In the genomic region with DNA sequence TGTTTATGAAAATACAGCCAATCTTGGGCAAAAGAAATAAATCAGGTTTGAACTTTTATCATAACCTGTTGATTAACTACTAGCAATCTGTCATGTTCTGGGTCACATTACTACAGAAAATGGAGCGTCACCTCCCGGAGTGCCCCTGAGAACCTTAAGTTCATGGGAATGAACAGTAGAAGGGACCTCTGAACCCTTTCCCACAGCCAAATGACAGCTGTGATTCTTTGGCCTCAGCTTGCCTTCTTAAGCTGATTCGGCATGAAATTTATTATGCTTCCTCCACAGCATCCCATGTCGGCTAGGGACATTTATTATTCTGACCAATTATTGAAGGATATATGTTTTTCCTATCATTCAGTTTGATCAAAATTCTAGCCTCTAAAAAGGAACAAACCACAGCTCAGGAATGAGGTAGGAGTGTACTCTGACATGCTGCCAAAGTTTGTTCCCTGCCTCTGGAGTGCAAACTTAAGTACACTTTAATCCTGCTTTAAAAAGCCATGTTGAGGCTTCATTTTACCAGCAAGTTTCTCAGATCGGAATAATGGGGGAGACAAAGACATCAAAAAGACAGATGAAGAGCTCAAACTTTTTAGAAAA, we compare ENCODE assay signal across 1 cellular context.
TF ChIP-seq lines count a peak whose summit lies in the region.

No MANE protein-coding gene starts in this region.

TF ChIP-seq in HepG2, 621 proteins besides CTCF, POLR2A, EP300 and RAD21 (continued from another document):
- TF ChIP-seq, protein P1, sequence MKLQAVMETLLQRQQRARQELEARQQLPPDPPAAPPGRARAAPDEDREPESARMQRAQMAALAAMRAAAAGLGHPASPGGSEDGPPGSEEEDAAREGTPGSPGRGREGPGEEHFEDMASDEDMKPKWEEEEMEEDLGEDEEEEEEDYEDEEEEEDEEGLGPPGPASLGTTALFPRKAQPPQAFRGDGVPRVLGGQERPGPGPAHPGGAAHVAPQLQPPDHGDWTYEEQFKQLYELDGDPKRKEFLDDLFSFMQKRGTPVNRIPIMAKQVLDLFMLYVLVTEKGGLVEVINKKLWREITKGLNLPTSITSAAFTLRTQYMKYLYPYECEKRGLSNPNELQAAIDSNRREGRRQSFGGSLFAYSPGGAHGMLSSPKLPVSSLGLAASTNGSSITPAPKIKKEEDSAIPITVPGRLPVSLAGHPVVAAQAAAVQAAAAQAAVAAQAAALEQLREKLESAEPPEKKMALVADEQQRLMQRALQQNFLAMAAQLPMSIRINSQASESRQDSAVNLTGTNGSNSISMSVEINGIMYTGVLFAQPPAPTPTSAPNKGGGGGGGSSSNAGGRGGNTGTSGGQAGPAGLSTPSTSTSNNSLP (IDR thresholded peaks at IDR 0.05; ENCODE audit: low read depth, low read length): no peak
- TF ChIP-seq, protein P2, sequence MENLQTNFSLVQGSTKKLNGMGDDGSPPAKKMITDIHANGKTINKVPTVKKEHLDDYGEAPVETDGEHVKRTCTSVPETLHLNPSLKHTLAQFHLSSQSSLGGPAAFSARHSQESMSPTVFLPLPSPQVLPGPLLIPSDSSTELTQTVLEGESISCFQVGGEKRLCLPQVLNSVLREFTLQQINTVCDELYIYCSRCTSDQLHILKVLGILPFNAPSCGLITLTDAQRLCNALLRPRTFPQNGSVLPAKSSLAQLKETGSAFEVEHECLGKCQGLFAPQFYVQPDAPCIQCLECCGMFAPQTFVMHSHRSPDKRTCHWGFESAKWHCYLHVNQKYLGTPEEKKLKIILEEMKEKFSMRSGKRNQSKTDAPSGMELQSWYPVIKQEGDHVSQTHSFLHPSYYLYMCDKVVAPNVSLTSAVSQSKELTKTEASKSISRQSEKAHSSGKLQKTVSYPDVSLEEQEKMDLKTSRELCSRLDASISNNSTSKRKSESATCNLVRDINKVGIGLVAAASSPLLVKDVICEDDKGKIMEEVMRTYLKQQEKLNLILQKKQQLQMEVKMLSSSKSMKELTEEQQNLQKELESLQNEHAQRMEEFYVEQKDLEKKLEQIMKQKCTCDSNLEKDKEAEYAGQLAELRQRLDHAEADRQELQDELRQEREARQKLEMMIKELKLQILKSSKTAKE (CRISPR knock-in tag; IDR thresholded peaks at IDR 0.05; ENCODE audit: borderline replicate concordance): no peak
- TF ChIP-seq ZNF747 (CRISPR knock-in tag; IDR thresholded peaks at IDR 0.05; ENCODE audit: borderline replicate concordance): no peak
- no peak for TF ChIP-seq TEAD2 (CRISPR knock-in tag; IDR thresholded peaks at IDR 0.05)
- TF ChIP-seq TBP (CRISPR knock-in tag; IDR thresholded peaks at IDR 0.05): no peak
- no peak for TF ChIP-seq ONECUT2 (CRISPR knock-in tag; IDR thresholded peaks at IDR 0.05)
- TF ChIP-seq, protein P3, sequence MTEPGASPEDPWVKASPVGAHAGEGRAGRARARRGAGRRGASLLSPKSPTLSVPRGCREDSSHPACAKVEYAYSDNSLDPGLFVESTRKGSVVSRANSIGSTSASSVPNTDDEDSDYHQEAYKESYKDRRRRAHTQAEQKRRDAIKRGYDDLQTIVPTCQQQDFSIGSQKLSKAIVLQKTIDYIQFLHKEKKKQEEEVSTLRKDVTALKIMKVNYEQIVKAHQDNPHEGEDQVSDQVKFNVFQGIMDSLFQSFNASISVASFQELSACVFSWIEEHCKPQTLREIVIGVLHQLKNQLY (CRISPR knock-in tag; IDR thresholded peaks at IDR 0.05): no peak
- no peak for TF ChIP-seq ZNF558 (CRISPR knock-in tag; IDR thresholded peaks at IDR 0.05; ENCODE audit: borderline replicate concordance)
- TF ChIP-seq HOXA5 (CRISPR knock-in tag; IDR thresholded peaks at IDR 0.05): no peak
- TF ChIP-seq, protein P4, sequence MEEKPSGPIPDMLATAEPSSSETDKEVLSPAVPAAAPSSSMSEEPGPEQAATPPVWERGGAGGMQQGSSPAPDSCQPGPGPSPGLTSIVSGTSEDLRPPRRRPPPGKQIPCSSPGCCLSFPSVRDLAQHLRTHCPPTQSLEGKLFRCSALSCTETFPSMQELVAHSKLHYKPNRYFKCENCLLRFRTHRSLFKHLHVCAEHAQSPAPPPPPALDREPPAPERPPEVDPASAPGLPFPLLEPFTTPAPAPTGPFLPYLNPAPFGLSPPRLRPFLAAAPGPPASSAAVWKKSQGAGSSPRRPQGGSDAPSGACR (CRISPR knock-in tag; IDR thresholded peaks at IDR 0.05): no peak
- TF ChIP-seq RXRA (CRISPR knock-in tag; IDR thresholded peaks at IDR 0.05): no peak
- no peak for TF ChIP-seq SUZ12 (IDR thresholded peaks at IDR 0.05; ENCODE audit: low read depth, low read length)
- TF ChIP-seq, protein P5, sequence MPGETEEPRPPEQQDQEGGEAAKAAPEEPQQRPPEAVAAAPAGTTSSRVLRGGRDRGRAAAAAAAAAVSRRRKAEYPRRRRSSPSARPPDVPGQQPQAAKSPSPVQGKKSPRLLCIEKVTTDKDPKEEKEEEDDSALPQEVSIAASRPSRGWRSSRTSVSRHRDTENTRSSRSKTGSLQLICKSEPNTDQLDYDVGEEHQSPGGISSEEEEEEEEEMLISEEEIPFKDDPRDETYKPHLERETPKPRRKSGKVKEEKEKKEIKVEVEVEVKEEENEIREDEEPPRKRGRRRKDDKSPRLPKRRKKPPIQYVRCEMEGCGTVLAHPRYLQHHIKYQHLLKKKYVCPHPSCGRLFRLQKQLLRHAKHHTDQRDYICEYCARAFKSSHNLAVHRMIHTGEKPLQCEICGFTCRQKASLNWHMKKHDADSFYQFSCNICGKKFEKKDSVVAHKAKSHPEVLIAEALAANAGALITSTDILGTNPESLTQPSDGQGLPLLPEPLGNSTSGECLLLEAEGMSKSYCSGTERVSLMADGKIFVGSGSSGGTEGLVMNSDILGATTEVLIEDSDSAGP (CRISPR knock-in tag; IDR thresholded peaks at IDR 0.05; ENCODE audit: borderline replicate concordance): no peak
- no peak for TF ChIP-seq HDAC2 (CRISPR knock-in tag; IDR thresholded peaks at IDR 0.05)
TF ChIP-seq in HepG2: peak in this region for 0.
